ENCODE assay signal across 9 cellular contexts in the genomic region with DNA sequence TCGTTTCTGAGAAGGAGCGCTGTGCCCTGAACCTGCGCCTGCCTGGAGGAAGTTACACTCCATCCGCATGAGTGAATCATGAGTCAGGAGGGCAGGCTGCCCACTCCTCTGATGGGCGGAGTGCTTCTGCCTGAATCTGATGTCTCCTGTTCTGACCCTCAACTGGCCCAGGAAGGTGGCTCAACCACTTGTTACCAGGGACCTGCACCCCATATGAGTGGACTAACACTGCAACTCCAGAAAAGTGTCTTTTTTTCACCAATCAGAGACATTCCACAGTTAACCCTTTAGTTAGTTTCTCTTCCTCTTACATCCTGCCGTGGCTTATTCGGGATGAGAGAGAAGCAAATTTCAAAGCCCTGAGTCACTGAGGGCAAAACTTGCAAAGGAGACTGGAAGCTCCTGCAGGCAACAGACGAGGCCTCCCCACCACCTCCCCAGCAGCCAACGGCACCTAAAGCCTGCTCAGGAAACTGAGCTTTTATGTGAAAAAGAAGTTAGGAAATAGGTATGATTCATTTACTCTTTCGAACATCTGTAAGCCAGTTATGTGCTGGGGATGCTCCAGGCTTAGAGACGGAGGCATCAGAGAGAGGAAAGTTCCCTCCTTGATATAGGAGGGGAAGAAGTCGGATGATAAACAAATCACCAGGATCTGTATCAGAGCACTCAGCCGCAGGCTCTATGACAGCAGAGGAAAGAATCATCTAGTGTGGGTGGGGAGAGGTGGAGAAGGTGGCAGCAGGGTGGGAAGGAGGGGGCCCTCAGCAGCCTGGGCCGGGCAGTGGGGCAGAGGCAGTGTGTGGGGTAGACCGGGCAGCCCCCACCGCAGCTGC. TPM values are rescaled to one million over a fixed set of nuclear protein-coding genes. Genes with fewer than 3 reads are reported as not detected.
A peak's percentile ranks its signal among the peaks of the same experiment; 100 is the strongest.
DNase-seq lines count a peak whose midpoint lies in the region; ATAC-seq and TF ChIP-seq lines count a peak whose summit lies in the region.
"Had no signal": no experiment of that assay in that cellular context is flagged by ENCODE, and none has a peak within 500 bp of the region (broad histone marks: within the 10 kb centered on the region; RNA-seq: fewer than 3 reads in every experiment).

No MANE protein-coding gene starts in this region.

- no peaks in the 10 kb centered on the region for H3K9me2 ChIP-seq in PC-9 (ENCODE audit: insufficient read depth)

- CTCF ChIA-PET in PC-9 (lab: Charles Lee): no interaction called here

- 0 out of 2 replicates have a peak overlapping the region, but pooled peaks have one; percentile 35 for H3K9ac ChIP-seq in iPS-20b (ENCODE audit: low read depth, low read length)

- peak overlapping the region; percentile 83 for H3K4me2 ChIP-seq in PC-9

- H3K9me3 ChIP-seq in PC-9 (ENCODE audit: insufficient read depth, low read depth): no peaks in the 10 kb centered on the region
- H3K9me3 ChIP-seq in iPS-20b (ENCODE audit: insufficient read depth, low read depth, low read length): no peaks in the 10 kb centered on the region

- H3K79me2 ChIP-seq in PC-9 (ENCODE audit: low read depth): peaks cover 54% of the 10 kb centered on the region

- POLR2A ChIA-PET in PC-9 (lab: Charles Lee; ENCODE audit: unreplicated experiment): interaction anchor here (0.7 kb wide), 1 partner anchor 31 kb away, joined by 4 read pairs; a partner anchor contains a TSS

- no TSS peak for BruUV-seq in PC-9 (replicated peaks; lab: Mats Ljungman, UMichigan)

- TF ChIP-seq CTCF in PC-9 (conservative IDR thresholded peaks at IDR 0.05): no peak

- H3K27me3 ChIP-seq in PC-9 (ENCODE audit: insufficient read depth, low read depth) (no peaks in the 10 kb centered on the region), iPS-20b (ENCODE audit: insufficient read depth, low read length) (no peaks in the 10 kb centered on the region)

- H4K20me1 ChIP-seq in PC-9 (ENCODE audit: insufficient read depth): no peaks in the 10 kb centered on the region

- H3K4me1 ChIP-seq in PC-9 (replicated peaks; ENCODE audit: insufficient read depth) (peaks cover 52% of the 10 kb centered on the region), iPS-20b (ENCODE audit: insufficient read depth, low read length) (peaks cover 38% of the 10 kb centered on the region; the same call in 1 of the 2 replicates)

- peaks cover 28% of the 10 kb centered on the region; the same call in 1 of the 2 replicates for H3K36me3 ChIP-seq in PC-9 (ENCODE audit: low read depth)
- no peaks in the 10 kb centered on the region for H3K36me3 ChIP-seq in iPS-20b (ENCODE audit: insufficient read depth, low read depth, low read length)

- DNase-seq in DMS 273 (lab: John Stamatoyannopoulos, UW; ENCODE audit: unreplicated experiment) (peak; percentile 14), DMS 273 treated with DMSO at 0.1 percent for 48 hours (lab: John Stamatoyannopoulos, UW) (no peak), PC-9 (peak; percentile 85 to 99), HuH-7.5 (ENCODE audit: low spot score) (no peak)
- peak; percentile 24 for DNase-seq in activated naive CD8-positive, alpha-beta T cell treated with anti-CD3 and anti-CD28 coated beads, Interleukin-2, amount 50 U/mL, for 16 hours (ENCODE audit: low read depth, low spot score)
- peak; percentile 77 for DNase-seq in stimulated activated CD4-positive, alpha-beta T cell treated with anti-CD3 and anti-CD28 coated beads, Interleukin-15, amount 100 ng/mL, for 24 hours

- H2AFZ ChIP-seq in PC-9: no peak overlapping the region

- peak overlapping the region; percentile 31; the same call in 1 of the 2 replicates for H3K4me3 ChIP-seq in PC-9
- no peak overlapping the region for H3K4me3 ChIP-seq in iPS-20b (ENCODE audit: low read length)

- intact Hi-C loops in PC-9 (cut with micrococcal nuclease; ENCODE audit: unreplicated experiment): loop anchor here (1.0 kb wide), 3 partner anchors 12 to 36 kb away; no protein-coding TSS in a partner anchor

- H3K27ac ChIP-seq in PC-9: peak overlapping the region; percentile 99
- H3K27ac ChIP-seq in iPS-20b (ENCODE audit: low read length): no peak overlapping the region
- H3K27ac ChIP-seq: 22Rv1 had no signal

- H3F3A ChIP-seq in PC-9 (ENCODE audit: insufficient read depth, low read depth): peaks cover 46% of the 10 kb centered on the region

- peak; percentile 20 for ATAC-seq in HG02973 (IDR thresholded peaks at IDR 0.05; ENCODE audit: unreplicated experiment)

RNA-seq across cellular contexts. Expression of a gene that starts 31.0 kb away (rescaled TPM):
- total RNA-seq in PC-9 (2021): 37.9 and 44.4 TPM in 2 replicates

Comparison
In these comparisons a context has a peak if more than half of its experiments do, and no peak if none do; other contexts are left out.
1. DNase-seq: peak in DMS 273 (single experiment), PC-9 (2 of 2), activated naive CD8-positive, alpha-beta T cell treated with anti-CD3 and anti-CD28 coated beads, Interleukin-2, amount 50 U/mL, for 16 hours (single experiment) and stimulated activated CD4-positive, alpha-beta T cell treated with anti-CD3 and anti-CD28 coated beads, Interleukin-15, amount 100 ng/mL, for 24 hours (single experiment); none in DMS 273 treated with DMSO at 0.1 percent for 48 hours (single experiment) and HuH-7.5 (single experiment).